In the genomic region with DNA sequence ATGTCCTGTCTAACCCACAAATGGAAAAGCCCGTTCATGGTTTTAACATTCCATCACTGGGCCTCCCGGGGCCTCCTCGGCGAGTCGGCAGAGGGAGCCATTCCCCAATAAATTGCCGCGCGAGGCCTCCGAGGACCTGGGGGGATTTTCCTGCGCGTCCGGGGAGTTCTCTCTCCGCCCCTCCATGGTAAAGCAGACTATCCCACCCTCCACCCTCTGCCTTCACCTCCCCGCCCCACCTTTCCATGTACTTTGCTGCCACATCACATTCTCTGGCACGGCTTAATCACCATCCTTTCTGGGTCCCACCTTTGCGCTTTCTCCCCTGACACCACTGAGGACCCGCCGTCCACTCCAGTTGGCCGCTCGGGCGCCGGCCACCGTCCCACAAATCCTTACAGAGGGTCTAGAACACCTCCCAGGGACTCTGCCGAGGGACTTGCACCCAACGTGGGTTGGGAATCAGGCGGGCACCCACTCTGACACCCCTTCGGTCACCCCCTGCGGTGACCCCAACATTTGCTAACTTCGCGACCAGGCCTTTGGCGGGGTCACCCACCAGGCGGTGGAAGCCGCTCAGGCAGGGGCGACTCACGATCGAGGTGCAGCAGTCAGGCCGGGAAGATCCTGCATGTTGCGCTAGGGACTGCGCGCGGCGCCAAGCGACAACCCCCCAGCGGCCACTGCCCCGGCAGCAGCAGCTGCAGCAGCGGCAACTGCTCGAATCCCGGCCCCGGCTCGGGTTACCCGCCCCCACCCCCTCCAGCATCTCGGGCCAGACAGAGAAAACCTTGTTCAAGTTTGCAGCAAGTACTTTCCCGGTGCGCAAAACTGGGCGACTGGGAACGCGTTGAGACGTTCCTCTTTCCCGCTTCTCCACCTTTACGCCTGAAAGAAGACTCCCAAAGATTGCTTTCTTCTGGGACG, we compare ENCODE assay signal across 9 cellular contexts. TPM values are rescaled to one million over a fixed set of nuclear protein-coding genes. Genes with fewer than 3 reads are reported as not detected.
A peak's percentile ranks its signal among the peaks of the same experiment; 100 is the strongest.
DNase-seq lines count a peak whose midpoint lies in the region; TF ChIP-seq lines count a peak whose summit lies in the region.
"Had no signal": no experiment of that assay in that cellular context is flagged by ENCODE, and none has a peak within 500 bp of the region (broad histone marks: within the 10 kb centered on the region; RNA-seq: fewer than 3 reads in every experiment).

A gene (plus strand): TSS at position 778 of the 927 bp plus-strand sequence. CDS start 40,513 bp downstream, outside the sequence.

- H3K36me3 Mint-ChIP-seq in T-helper 1 cell treated with Interleukin-12 subunit alpha and Interleukin-12 subunit beta and Interleukin-4 antibody, amounts not matched to agents 30 μg/mL and 1 μg/mL, for 36 hours (ENCODE audit: low read depth), result no peaks in the 10 kb centered on the region

- H3K9ac ChIP-seq in adipocyte (ENCODE audit: low read length), result no peak within 1 kb of the TSS

- H3K9me3 Mint-ChIP-seq in T-helper 1 cell treated with Interleukin-12 subunit alpha and Interleukin-12 subunit beta and Interleukin-4 antibody, amounts not matched to agents 30 μg/mL and 1 μg/mL, for 36 hours, result peaks cover 4% of the 10 kb centered on the region

- H3K27me3 ChIP-seq in adipocyte (replicated peaks; ENCODE audit: control insufficient read depth, insufficient read depth, low read length) (peaks cover 10% of the 10 kb centered on the region), right atrium auricular region (no peaks in the 10 kb centered on the region)

- peaks cover 77% of the 10 kb centered on the region for H3K27me3 Mint-ChIP-seq in T-helper 1 cell treated with Interleukin-12 subunit alpha and Interleukin-12 subunit beta and Interleukin-4 antibody, amounts not matched to agents 30 μg/mL and 1 μg/mL, for 36 hours (ENCODE audit: low read depth)

- TF ChIP-seq CTCF in right atrium auricular region (IDR thresholded peaks at IDR 0.05), result peak; percentile 32 to 78

- no peak within 1 kb of the TSS for H3K27ac ChIP-seq in right atrium auricular region

- DNase-seq in T-helper 1 cell (no peak), HuH-7.5 (ENCODE audit: low spot score) (peak; percentile 49), adipocyte (ENCODE audit: low read depth) (peak; percentile 89), right atrium auricular region (ENCODE audit: low spot score) (no peak), retina (peak; percentile 90), NCI-H1436 (lab: John Stamatoyannopoulos, UW) (no peak), COR-L47 (lab: John Stamatoyannopoulos, UW) (no peak)
- DNase-seq: DND-41 had no signal

- H3K4me3 Mint-ChIP-seq in T-helper 1 cell treated with Interleukin-12 subunit alpha and Interleukin-12 subunit beta and Interleukin-4 antibody, amounts not matched to agents 30 μg/mL and 1 μg/mL, for 36 hours, result peak within 1 kb of the TSS; percentile 35

- H3K4me3 ChIP-seq in adipocyte (ENCODE audit: low read length) (peak within 1 kb of the TSS; percentile 76), right atrium auricular region (peak within 1 kb of the TSS; percentile 30 to 44)

- H3K4me1 ChIP-seq in adipocyte (ENCODE audit: control insufficient read depth, insufficient read depth, low read length) (peaks cover 6% of the 10 kb centered on the region), right atrium auricular region (peaks cover 0 to 10% of the 10 kb centered on the region in 2 donors)

- H3K27ac Mint-ChIP-seq in T-helper 1 cell treated with Interleukin-12 subunit alpha and Interleukin-12 subunit beta and Interleukin-4 antibody, amounts not matched to agents 30 μg/mL and 1 μg/mL, for 36 hours, result no peak within 1 kb of the TSS

- no peaks in the 10 kb centered on the region for H3K36me3 ChIP-seq in adipocyte (ENCODE audit: control insufficient read depth, insufficient read depth, low read length, severe bottlenecking)
- H3K36me3 ChIP-seq in right atrium auricular region, result no peaks in the 10 kb centered on the region

- H3K9me3 ChIP-seq in adipocyte (ENCODE audit: control insufficient read depth, low read length) (peaks cover 10% of the 10 kb centered on the region), right atrium auricular region (peaks cover 0 to 7% of the 10 kb centered on the region in 2 donors)

- peaks cover 6% of the 10 kb centered on the region for H3K4me1 Mint-ChIP-seq in T-helper 1 cell treated with Interleukin-12 subunit alpha and Interleukin-12 subunit beta and Interleukin-4 antibody, amounts not matched to agents 30 μg/mL and 1 μg/mL, for 36 hours (ENCODE audit: low read depth)

RNA-seq across cellular contexts. Expression of the gene that starts here (rescaled TPM):
- total RNA-seq in right atrium auricular region, result 1 to 10 TPM in 1 of 2 donors, under 1 TPM in 1; 0.71 to 3.0 TPM

Comparison
In these comparisons a context has a peak if more than half of its experiments do, and no peak if none do; other contexts are left out.
1. DNase-seq: peak in HuH-7.5 (single experiment), adipocyte (single experiment) and retina (single experiment); none in T-helper 1 cell (0 of 5), right atrium auricular region (single experiment), NCI-H1436 (single experiment) and COR-L47 (single experiment).